1 cellular context compared by ENCODE assay signal in the genomic region with DNA sequence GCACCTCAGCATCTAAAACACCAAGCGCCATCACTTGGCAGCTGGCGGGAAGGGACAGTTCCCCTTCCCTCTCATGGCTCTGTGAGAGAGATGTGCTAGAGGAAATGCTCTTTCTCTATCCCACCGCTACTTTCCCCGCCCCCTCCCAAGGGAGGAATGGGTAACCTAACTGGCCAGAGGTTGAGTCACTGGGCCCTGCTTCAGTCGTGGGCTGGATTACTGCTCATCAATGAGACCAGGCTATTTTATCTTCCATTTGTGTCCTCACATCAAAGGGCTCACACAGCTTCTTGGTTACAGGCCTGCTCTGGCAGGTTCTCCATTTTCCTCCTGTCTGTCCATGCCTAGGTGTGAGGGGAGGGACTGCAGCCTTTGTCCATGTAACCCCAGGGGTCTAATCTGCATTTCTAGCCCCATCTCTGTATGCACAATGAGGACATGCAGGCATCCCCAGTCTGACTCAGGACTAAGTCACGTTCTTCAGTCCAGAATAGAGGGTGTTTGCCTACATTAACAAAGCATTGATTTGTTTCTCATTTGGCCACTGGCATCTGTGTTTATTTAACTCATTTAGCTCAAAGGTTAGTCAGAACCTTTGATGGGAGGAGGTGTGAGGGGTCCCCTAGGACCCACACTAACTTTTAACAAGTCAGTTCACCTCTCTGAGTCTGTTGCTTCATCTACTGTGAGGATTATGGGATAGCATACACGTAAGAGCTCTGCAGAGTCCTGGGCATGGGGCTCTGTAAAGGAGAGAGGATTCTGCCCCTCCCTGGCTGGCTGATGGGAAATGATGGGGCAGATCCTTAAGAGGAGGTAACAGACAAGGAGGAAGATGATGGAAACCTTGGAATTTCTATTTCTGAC.
TF ChIP-seq lines count a peak whose summit lies in the region.

No MANE protein-coding gene starts in this region.

TF ChIP-seq in HepG2, 621 proteins besides CTCF, POLR2A, EP300 and RAD21 (continued from another document and continues in another):
- TF ChIP-seq TRAFD1 (CRISPR knock-in tag; IDR thresholded peaks at IDR 0.05; ENCODE audit: borderline replicate concordance), result no peak
- TF ChIP-seq, protein P1, sequence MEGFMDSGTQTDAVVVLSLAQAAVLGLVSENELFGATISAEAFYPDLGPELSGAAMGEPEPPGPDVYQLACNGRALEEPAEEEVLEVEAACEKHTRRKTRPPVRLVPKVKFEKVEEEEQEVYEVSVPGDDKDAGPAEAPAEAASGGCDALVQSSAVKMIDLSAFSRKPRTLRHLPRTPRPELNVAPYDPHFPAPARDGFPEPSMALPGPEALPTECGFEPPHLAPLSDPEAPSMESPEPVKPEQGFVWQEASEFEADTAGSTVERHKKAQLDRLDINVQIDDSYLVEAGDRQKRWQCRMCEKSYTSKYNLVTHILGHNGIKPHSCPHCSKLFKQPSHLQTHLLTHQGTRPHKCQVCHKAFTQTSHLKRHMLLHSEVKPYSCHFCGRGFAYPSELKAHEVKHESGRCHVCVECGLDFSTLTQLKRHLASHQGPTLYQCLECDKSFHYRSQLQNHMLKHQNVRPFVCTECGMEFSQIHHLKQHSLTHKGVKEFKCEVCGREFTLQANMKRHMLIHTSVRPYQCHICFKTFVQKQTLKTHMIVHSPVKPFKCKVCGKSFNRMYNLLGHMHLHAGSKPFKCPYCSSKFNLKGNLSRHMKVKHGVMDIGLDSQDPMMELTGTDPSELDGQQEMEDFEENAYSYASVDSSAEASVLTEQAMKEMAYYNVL (CRISPR knock-in tag; IDR thresholded peaks at IDR 0.05; ENCODE audit: borderline replicate concordance), result 0 out of 2 replicates have a peak, but pooled peaks have one; percentile 33
- TF ChIP-seq HNF4G (IDR thresholded peaks at IDR 0.05; ENCODE audit: borderline replicate concordance, low read depth, low read length), result peak; percentile 51; the same call in 1 of the 2 replicates
- no peak for TF ChIP-seq HNF4G (CRISPR knock-in tag; IDR thresholded peaks at IDR 0.05; ENCODE audit: borderline replicate concordance, low read depth)
- TF ChIP-seq ZSCAN29 (CRISPR knock-in tag; conservative IDR thresholded peaks at IDR 0.05), result no peak
- TF ChIP-seq KAT8 (CRISPR knock-in tag; IDR thresholded peaks at IDR 0.05), result no peak
- no peak for TF ChIP-seq ELF3 (CRISPR knock-in tag; IDR thresholded peaks at IDR 0.05)
- no peak for TF ChIP-seq ZFYVE20 (CRISPR knock-in tag; IDR thresholded peaks at IDR 0.05; ENCODE audit: borderline replicate concordance, low read depth)
- no peak for TF ChIP-seq HOXA7 (CRISPR knock-in tag; IDR thresholded peaks at IDR 0.05)
- TF ChIP-seq TBX2 (CRISPR knock-in tag; IDR thresholded peaks at IDR 0.05; ENCODE audit: borderline replicate concordance), result peak; percentile 93
- TF ChIP-seq SMAD9 (CRISPR knock-in tag; IDR thresholded peaks at IDR 0.05), result no peak
- peak; percentile 66; the same call in 1 of the 2 replicates for TF ChIP-seq PHF21A (CRISPR knock-in tag; IDR thresholded peaks at IDR 0.05)
- TF ChIP-seq, protein P2, sequence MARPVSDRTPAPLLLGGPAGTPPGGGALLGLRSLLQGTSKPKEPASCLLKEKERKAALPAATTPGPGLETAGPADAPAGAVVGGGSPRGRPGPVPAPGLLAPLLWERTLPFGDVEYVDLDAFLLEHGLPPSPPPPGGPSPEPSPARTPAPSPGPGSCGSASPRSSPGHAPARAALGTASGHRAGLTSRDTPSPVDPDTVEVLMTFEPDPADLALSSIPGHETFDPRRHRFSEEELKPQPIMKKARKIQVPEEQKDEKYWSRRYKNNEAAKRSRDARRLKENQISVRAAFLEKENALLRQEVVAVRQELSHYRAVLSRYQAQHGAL (CRISPR knock-in tag; IDR thresholded peaks at IDR 0.05; ENCODE audit: not compliant biosample characterization), result no peak
- TF ChIP-seq, protein P3, sequence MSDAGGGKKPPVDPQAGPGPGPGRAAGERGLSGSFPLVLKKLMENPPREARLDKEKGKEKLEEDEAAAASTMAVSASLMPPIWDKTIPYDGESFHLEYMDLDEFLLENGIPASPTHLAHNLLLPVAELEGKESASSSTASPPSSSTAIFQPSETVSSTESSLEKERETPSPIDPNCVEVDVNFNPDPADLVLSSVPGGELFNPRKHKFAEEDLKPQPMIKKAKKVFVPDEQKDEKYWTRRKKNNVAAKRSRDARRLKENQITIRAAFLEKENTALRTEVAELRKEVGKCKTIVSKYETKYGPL (CRISPR knock-in tag; IDR thresholded peaks at IDR 0.05), result no peak
- TF ChIP-seq RXRB (CRISPR knock-in tag; IDR thresholded peaks at IDR 0.05; ENCODE audit: borderline replicate concordance), result peak; percentile 19; the same call in 1 of the 2 replicates
- TF ChIP-seq HHEX (CRISPR knock-in tag; IDR thresholded peaks at IDR 0.05), result no peak
- 0 out of 2 replicates have a peak, but pooled peaks have one; percentile 19 for TF ChIP-seq ATF3 (CRISPR knock-in tag; IDR thresholded peaks at IDR 0.05)
- TF ChIP-seq TOE1 (CRISPR knock-in tag; IDR thresholded peaks at IDR 0.05), result no peak
- TF ChIP-seq MEIS2 (CRISPR knock-in tag; IDR thresholded peaks at IDR 0.05), result no peak
- TF ChIP-seq TEAD3 (CRISPR knock-in tag; optimal IDR thresholded peaks at IDR 0.05; ENCODE audit: borderline replicate concordance), result peak; percentile 42
- TF ChIP-seq NFIC (IDR thresholded peaks at IDR 0.05; ENCODE audit: low read length), result peak; percentile 48; the same call in 1 of the 2 replicates
- TF ChIP-seq RAD51 (IDR thresholded peaks at IDR 0.05; ENCODE audit: borderline replicate concordance), result no peak
- no peak for TF ChIP-seq ATF1 (CRISPR knock-in tag; IDR thresholded peaks at IDR 0.05)
- peak; percentile 59 for TF ChIP-seq GATAD2A (CRISPR knock-in tag; IDR thresholded peaks at IDR 0.05)
- TF ChIP-seq FOXA1 (IDR thresholded peaks at IDR 0.05), result peak; percentile 53; the same call in 1 of the 2 replicates
- TF ChIP-seq FOXA1 (CRISPR knock-in tag; IDR thresholded peaks at IDR 0.05), result peak; percentile 74
- no peak for TF ChIP-seq GTF3A (CRISPR knock-in tag; conservative IDR thresholded peaks at IDR 0.05)
- TF ChIP-seq ZNF556 (CRISPR knock-in tag; IDR thresholded peaks at IDR 0.05; ENCODE audit: borderline replicate concordance), result no peak
- no peak for TF ChIP-seq SP2 (CRISPR knock-in tag; IDR thresholded peaks at IDR 0.05)
- TF ChIP-seq KLF13 (CRISPR knock-in tag; IDR thresholded peaks at IDR 0.05), result no peak
- TF ChIP-seq CREB1 (IDR thresholded peaks at IDR 0.05), result no peak
- TF ChIP-seq CREB1 (CRISPR knock-in tag; IDR thresholded peaks at IDR 0.05), result peak; percentile 73
- no peak for TF ChIP-seq ZNF737 (CRISPR knock-in tag; IDR thresholded peaks at IDR 0.05; ENCODE audit: borderline replicate concordance)
- no peak; the same call in 1 of the 2 replicates for TF ChIP-seq FOSL1 (CRISPR knock-in tag; IDR thresholded peaks at IDR 0.05; ENCODE audit: borderline replicate concordance)
- TF ChIP-seq ZBTB21 (CRISPR knock-in tag; IDR thresholded peaks at IDR 0.05), result no peak
- TF ChIP-seq HNF4A (CRISPR knock-in tag; IDR thresholded peaks at IDR 0.05), result peak; percentile 80
- TF ChIP-seq, protein P4, sequence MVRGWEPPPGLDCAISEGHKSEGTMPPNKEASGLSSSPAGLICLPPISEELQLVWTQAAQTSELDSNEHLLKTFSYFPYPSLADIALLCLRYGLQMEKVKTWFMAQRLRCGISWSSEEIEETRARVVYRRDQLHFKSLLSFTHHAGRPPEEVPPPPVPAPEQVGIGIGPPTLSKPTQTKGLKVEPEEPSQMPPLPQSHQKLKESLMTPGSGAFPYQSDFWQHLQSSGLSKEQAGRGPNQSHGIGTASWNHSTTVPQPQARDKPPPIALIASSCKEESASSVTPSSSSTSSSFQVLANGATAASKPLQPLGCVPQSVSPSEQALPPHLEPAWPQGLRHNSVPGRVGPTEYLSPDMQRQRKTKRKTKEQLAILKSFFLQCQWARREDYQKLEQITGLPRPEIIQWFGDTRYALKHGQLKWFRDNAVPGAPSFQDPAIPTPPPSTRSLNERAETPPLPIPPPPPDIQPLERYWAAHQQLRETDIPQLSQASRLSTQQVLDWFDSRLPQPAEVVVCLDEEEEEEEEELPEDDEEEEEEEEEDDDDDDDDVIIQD (CRISPR knock-in tag; IDR thresholded peaks at IDR 0.05; ENCODE audit: low read depth), result 0 out of 2 replicates have a peak, but pooled peaks have one; percentile 12
- no peak for TF ChIP-seq TEAD2 (CRISPR knock-in tag; IDR thresholded peaks at IDR 0.05)
- TF ChIP-seq, protein P5, sequence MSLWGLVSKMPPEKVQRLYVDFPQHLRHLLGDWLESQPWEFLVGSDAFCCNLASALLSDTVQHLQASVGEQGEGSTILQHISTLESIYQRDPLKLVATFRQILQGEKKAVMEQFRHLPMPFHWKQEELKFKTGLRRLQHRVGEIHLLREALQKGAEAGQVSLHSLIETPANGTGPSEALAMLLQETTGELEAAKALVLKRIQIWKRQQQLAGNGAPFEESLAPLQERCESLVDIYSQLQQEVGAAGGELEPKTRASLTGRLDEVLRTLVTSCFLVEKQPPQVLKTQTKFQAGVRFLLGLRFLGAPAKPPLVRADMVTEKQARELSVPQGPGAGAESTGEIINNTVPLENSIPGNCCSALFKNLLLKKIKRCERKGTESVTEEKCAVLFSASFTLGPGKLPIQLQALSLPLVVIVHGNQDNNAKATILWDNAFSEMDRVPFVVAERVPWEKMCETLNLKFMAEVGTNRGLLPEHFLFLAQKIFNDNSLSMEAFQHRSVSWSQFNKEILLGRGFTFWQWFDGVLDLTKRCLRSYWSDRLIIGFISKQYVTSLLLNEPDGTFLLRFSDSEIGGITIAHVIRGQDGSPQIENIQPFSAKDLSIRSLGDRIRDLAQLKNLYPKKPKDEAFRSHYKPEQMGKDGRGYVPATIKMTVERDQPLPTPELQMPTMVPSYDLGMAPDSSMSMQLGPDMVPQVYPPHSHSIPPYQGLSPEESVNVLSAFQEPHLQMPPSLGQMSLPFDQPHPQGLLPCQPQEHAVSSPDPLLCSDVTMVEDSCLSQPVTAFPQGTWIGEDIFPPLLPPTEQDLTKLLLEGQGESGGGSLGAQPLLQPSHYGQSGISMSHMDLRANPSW (CRISPR knock-in tag; IDR thresholded peaks at IDR 0.05; ENCODE audit: borderline replicate concordance), result no peak
- TF ChIP-seq ZKSCAN1 (IDR thresholded peaks at IDR 0.05; ENCODE audit: low read length), result no peak
- TF ChIP-seq ZNF784 (CRISPR knock-in tag; IDR thresholded peaks at IDR 0.05; ENCODE audit: borderline replicate concordance), result no peak
- TF ChIP-seq ZNF569 (CRISPR knock-in tag; IDR thresholded peaks at IDR 0.05; ENCODE audit: borderline replicate concordance), result no peak
- TF ChIP-seq HNF1A (IDR thresholded peaks at IDR 0.05; ENCODE audit: low read depth), result no peak
- TF ChIP-seq HNF1A (CRISPR knock-in tag; IDR thresholded peaks at IDR 0.05; ENCODE audit: borderline replicate concordance), result no peak
- peak; percentile 84 for TF ChIP-seq FOSL2 (CRISPR knock-in tag; IDR thresholded peaks at IDR 0.05)
- TF ChIP-seq ONECUT2 (CRISPR knock-in tag; IDR thresholded peaks at IDR 0.05), result peak; percentile 82
